1 cellular context compared by ENCODE assay signal in genomic region chr19:50327461-50328256, GRCh38.
TF ChIP-seq lines count a peak whose summit lies in the region.

No MANE protein-coding gene starts in this region.

TF ChIP-seq in HepG2, 621 proteins besides CTCF, POLR2A, EP300 and RAD21:
- TF ChIP-seq ZNF256 (CRISPR knock-in tag; conservative IDR thresholded peaks at IDR 0.05) (no peak), FLYWCH1 (CRISPR knock-in tag; IDR thresholded peaks at IDR 0.05) (no peak), ZNF20 (CRISPR knock-in tag; IDR thresholded peaks at IDR 0.05) (no peak), HDAC1 (CRISPR knock-in tag; IDR thresholded peaks at IDR 0.05) (no peak), ZBTB33 (CRISPR knock-in tag; IDR thresholded peaks at IDR 0.05) (no peak), ZNF350 (CRISPR knock-in tag; IDR thresholded peaks at IDR 0.05; ENCODE audit: borderline replicate concordance, low read depth) (no peak), ZNF33B (CRISPR knock-in tag; IDR thresholded peaks at IDR 0.05) (no peak), PAX8 (CRISPR knock-in tag; IDR thresholded peaks at IDR 0.05; ENCODE audit: borderline replicate concordance) (no peak), ZNF841 (CRISPR knock-in tag; IDR thresholded peaks at IDR 0.05; ENCODE audit: borderline replicate concordance) (no peak), EHMT2 (IDR thresholded peaks at IDR 0.05; ENCODE audit: borderline replicate concordance, low read depth, low read length) (no peak), TAF15 (IDR thresholded peaks at IDR 0.05; ENCODE audit: low read depth, low read length, poor library complexity, severe bottlenecking) (no peak), BCL3 (CRISPR knock-in tag; IDR thresholded peaks at IDR 0.05) (no peak), FOXP1 (IDR thresholded peaks at IDR 0.05) (no peak), FOXP1 (CRISPR knock-in tag; IDR thresholded peaks at IDR 0.05) (no peak), ARHGAP35 (CRISPR knock-in tag; IDR thresholded peaks at IDR 0.05; ENCODE audit: borderline replicate concordance) (no peak)
- TF ChIP-seq, protein P1, sequence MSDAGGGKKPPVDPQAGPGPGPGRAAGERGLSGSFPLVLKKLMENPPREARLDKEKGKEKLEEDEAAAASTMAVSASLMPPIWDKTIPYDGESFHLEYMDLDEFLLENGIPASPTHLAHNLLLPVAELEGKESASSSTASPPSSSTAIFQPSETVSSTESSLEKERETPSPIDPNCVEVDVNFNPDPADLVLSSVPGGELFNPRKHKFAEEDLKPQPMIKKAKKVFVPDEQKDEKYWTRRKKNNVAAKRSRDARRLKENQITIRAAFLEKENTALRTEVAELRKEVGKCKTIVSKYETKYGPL (CRISPR knock-in tag; IDR thresholded peaks at IDR 0.05) = no peak
